13 cellular contexts compared by ENCODE assay signal in the genomic region with DNA sequence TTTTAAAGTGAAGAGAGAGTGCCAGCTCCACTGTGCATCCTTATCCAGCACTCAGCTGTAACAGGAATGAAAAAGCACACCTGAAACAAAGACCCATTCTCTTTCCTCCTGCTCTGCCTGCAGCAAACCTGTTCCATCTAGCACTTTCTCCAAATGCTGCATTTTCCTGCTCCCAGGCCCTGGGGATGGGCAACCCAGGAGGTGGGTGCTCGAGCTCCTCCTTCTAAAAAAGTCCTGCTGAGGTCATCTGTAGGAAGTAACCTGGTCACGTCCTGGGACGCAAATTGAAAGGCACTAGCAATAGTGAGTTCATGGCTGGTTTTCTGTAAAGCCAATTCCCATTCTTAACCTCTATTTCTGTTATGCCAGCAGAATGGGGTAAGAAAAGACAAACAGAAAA.
DNase-seq lines count a peak whose midpoint lies in the region; ATAC-seq and TF ChIP-seq lines count a peak whose summit lies in the region.
"Had no signal": no experiment of that assay in that cellular context is flagged by ENCODE, and none has a peak within 500 bp of the region (broad histone marks: within the 10 kb centered on the region; RNA-seq: fewer than 3 reads in every experiment).

No MANE protein-coding gene starts in this region.

- H3K9me3 ChIP-seq in hepatocyte (ENCODE audit: low read depth) = no peaks in the 10 kb centered on the region
- H3K9me3 ChIP-seq in skeletal muscle tissue (ENCODE audit: control insufficient read depth in 3 of 3, low read length in 3 of 3) = no peaks in the 10 kb centered on the region

- no peak overlapping the region for H3K4me3 ChIP-seq in GM23338
- no peak overlapping the region for H3K4me3 ChIP-seq in hepatocyte
- H3K4me3 ChIP-seq in skeletal muscle tissue (ENCODE audit: low read length in 3 of 3) = no peak overlapping the region

- H3K36me3 Mint-ChIP-seq in GM23338 (ENCODE audit: low read depth) = no peaks in the 10 kb centered on the region
- H3K36me3 Mint-ChIP-seq in activated T-helper 2 cell treated with anti-CD3 and anti-CD28 coated beads, Interferon-gamma antibody, Interleukin-2, Interleukin-4, amounts not matched to agents 10 μg/mL and 5 μg/mL and 100 μg/mL, durations not matched to agents 14 hours and 24 hours and 36 hours (ENCODE audit: low read depth) = peaks cover 30% of the 10 kb centered on the region

- ATAC-seq in GM23338 (no peak; the same call in 2 of the 3 replicates), HG02642 (IDR thresholded peaks at IDR 0.05; ENCODE audit: poor library complexity, unreplicated experiment) (no peak)

- H3K4me1 ChIP-seq in GM23338 (ENCODE audit: insufficient read depth) (peaks cover 29% of the 10 kb centered on the region), hepatocyte (ENCODE audit: insufficient read depth) (peaks cover 15% of the 10 kb centered on the region), skeletal muscle tissue (ENCODE audit: control insufficient read depth in 3 of 3, insufficient read depth in 3 of 3, low read length in 3 of 3) (peaks cover 5 to 10% (median 8%) of the 10 kb centered on the region in 3 donors)

- TF ChIP-seq CTCF in GM23338 (conservative IDR thresholded peaks at IDR 0.05; ENCODE audit: low read depth in 2 of 2) (no peak), hepatocyte (IDR thresholded peaks at IDR 0.05; ENCODE audit: poor library complexity) (no peak)

- H3K4me3 Mint-ChIP-seq in GM23338 = no peak overlapping the region
- H3K4me3 Mint-ChIP-seq in activated T-helper 2 cell treated with anti-CD3 and anti-CD28 coated beads, Interferon-gamma antibody, Interleukin-2, Interleukin-4, amounts not matched to agents 10 μg/mL and 5 μg/mL and 100 μg/mL, durations not matched to agents 14 hours and 24 hours and 36 hours (ENCODE audit: low read depth) = no peak overlapping the region

- H3K79me2 ChIP-seq in GM23338 (replicated peaks; ENCODE audit: insufficient read depth) = no peaks in the 10 kb centered on the region
- peaks cover 48% of the 10 kb centered on the region for H3K79me2 ChIP-seq in hepatocyte

- no peaks in the 10 kb centered on the region for H3K27me3 Mint-ChIP-seq in GM23338 (ENCODE audit: insufficient read depth, low read depth, poor library complexity)
- H3K27me3 Mint-ChIP-seq in activated T-helper 2 cell treated with anti-CD3 and anti-CD28 coated beads, Interferon-gamma antibody, Interleukin-2, Interleukin-4, amounts not matched to agents 10 μg/mL and 5 μg/mL and 100 μg/mL, durations not matched to agents 14 hours and 24 hours and 36 hours (ENCODE audit: low read depth) = no peaks in the 10 kb centered on the region

- no peak overlapping the region for H3K27ac Mint-ChIP-seq in GM23338
- peak overlapping the region; percentile 61 for H3K27ac Mint-ChIP-seq in activated T-helper 2 cell treated with anti-CD3 and anti-CD28 coated beads, Interferon-gamma antibody, Interleukin-2, Interleukin-4, amounts not matched to agents 10 μg/mL and 5 μg/mL and 100 μg/mL, durations not matched to agents 14 hours and 24 hours and 36 hours

- no peaks in the 10 kb centered on the region; the same call in 1 of the 2 replicates for H3K36me3 ChIP-seq in GM23338 (ENCODE audit: insufficient read depth)
- H3K36me3 ChIP-seq in hepatocyte (replicated peaks; ENCODE audit: insufficient read depth, low read depth) = no peaks in the 10 kb centered on the region
- H3K36me3 ChIP-seq in skeletal muscle tissue (ENCODE audit: control insufficient read depth in 3 of 3, insufficient read depth in 3 of 3, low read length in 3 of 3) = no peaks in the 10 kb centered on the region

- H3K27ac ChIP-seq in GM23338 (ENCODE audit: low read depth) (no peak overlapping the region), hepatocyte (peak overlapping the region; percentile 66), skeletal muscle tissue (ENCODE audit: low read depth, low read length) (peak overlapping the region; percentile 46)

- WGBS in hepatocyte (ENCODE audit: low lambda C conversion rate, missing lambda C conversion rate) = 74% methylated on average over 3 of the region's 3 CpGs

- H3K9ac ChIP-seq in skeletal muscle tissue (ENCODE audit: low read depth in 1 of 3, low read length in 3 of 3) = no peak overlapping the region

- DNase-seq in GM23338 (ENCODE audit: low spot score) (no peak), hepatocyte (ENCODE audit: low spot score) (no peak), posterior cingulate gyrus (no peak), C1 segment of cervical spinal cord (lab: John Stamatoyannopoulos, UW) (no peak), foreskin melanocyte (no peak)
- DNase-seq in activated T-helper 2 cell treated with anti-CD3 and anti-CD28 coated beads, Interferon-gamma antibody, Interleukin-2, Interleukin-4, amounts not matched to agents 10 μg/mL and 5 μg/mL and 100 μg/mL, durations not matched to agents 14 hours and 24 hours and 36 hours (ENCODE audit: low spot score) = no peak
- DNase-seq: activated T-cell treated with anti-CD3 and anti-CD28 coated beads, Interleukin-2, amount 50 U/mL, for 1 hour; cortex of kidney; DMS153; hippocampal formation; NCI-H1092 treated with DMSO at 0.1 percent for 48 hours had no signal

- no peak overlapping the region for H2AFZ ChIP-seq in GM23338
- no peak overlapping the region for H2AFZ ChIP-seq in hepatocyte

- no peaks in the 10 kb centered on the region for H3K9me3 Mint-ChIP-seq in GM23338
- no peaks in the 10 kb centered on the region for H3K9me3 Mint-ChIP-seq in activated T-helper 2 cell treated with anti-CD3 and anti-CD28 coated beads, Interferon-gamma antibody, Interleukin-2, Interleukin-4, amounts not matched to agents 10 μg/mL and 5 μg/mL and 100 μg/mL, durations not matched to agents 14 hours and 24 hours and 36 hours

- no peaks in the 10 kb centered on the region for H3F3A ChIP-seq in GM23338 (replicated peaks; ENCODE audit: low read depth)

- H3K4me2 ChIP-seq in GM23338 (0 out of 2 replicates have a peak overlapping the region, but pooled peaks have one; percentile 17), hepatocyte (no peak overlapping the region)

- H3K9me2 ChIP-seq in GM23338 (ENCODE audit: insufficient read depth) (peaks cover 7% of the 10 kb centered on the region; the same call in 1 of the 2 replicates), hepatocyte (replicated peaks; ENCODE audit: insufficient read depth) (no peaks in the 10 kb centered on the region)

- no peaks in the 10 kb centered on the region for H3K27me3 ChIP-seq in GM23338 (ENCODE audit: insufficient read depth)
- H3K27me3 ChIP-seq in hepatocyte = no peaks in the 10 kb centered on the region
- no peaks in the 10 kb centered on the region for H3K27me3 ChIP-seq in skeletal muscle tissue (ENCODE audit: control insufficient read depth in 3 of 3, insufficient read depth in 3 of 3, low read length in 3 of 3)

- intact Hi-C loops in activated T-helper 2 cell treated with anti-CD3 and anti-CD28 coated beads, Interferon-gamma antibody, Interleukin-2, Interleukin-4, amounts not matched to agents 10 μg/mL and 5 μg/mL and 100 μg/mL, durations not matched to agents 14 hours and 24 hours and 36 hours (cut with micrococcal nuclease) = no loop called here
- intact Hi-C loops in posterior cingulate gyrus (cut with DNase I) = no loop called here

- peaks cover 32% of the 10 kb centered on the region for H3K4me1 Mint-ChIP-seq in GM23338
- H3K4me1 Mint-ChIP-seq in activated T-helper 2 cell treated with anti-CD3 and anti-CD28 coated beads, Interferon-gamma antibody, Interleukin-2, Interleukin-4, amounts not matched to agents 10 μg/mL and 5 μg/mL and 100 μg/mL, durations not matched to agents 14 hours and 24 hours and 36 hours (ENCODE audit: low read depth) = peaks cover 56% of the 10 kb centered on the region

- H4K20me1 ChIP-seq in GM23338 (replicated peaks; ENCODE audit: insufficient read depth) (0 out of 2 replicates have a peak, but pooled peaks cover 3% of the 10 kb centered on the region), hepatocyte (ENCODE audit: insufficient read depth, poor library complexity, severe bottlenecking) (no peaks in the 10 kb centered on the region)
